In the genomic region with DNA sequence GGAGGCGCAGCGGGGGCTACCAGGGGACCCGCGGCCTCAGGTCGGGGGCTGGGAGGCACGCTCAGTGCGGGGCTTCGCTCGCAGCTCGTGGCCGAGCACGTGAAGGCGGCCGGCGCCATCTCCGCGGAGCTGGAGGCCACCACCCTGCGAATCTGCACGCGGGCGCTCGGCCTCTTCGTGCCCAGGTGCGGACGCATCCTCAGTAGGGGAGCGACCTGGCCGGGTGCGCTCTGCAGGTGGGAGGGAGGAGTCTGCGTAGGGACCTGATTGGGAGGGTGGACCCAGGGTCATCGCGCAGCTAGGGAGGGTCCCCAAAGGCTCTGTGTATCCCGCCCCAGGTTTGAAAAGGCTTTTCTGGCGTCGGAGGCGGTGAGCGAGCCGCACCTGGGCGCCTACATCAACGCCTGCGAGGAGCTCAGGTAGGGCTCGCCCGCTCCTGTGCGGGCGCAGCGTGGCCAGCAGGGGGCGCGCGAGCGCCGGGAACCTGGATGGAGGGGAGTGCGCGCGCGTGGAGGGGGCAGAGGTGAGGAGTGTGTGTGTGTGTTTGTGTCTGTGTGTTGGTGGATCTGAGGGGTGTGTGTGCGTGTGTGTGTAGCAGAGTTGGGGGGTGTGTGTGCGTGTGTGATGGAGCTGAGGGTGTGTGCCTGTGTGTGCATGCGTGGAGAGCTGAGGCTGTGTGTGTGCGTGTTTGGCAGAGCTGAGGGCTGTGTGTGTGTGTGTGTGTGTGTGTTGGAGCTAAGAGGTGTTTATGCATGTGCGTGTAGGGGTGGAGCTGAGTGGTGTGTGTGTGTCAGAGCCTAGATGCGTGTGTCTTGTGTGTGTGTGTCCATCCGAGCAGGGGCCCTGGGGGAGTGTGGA, we compare ENCODE assay signal across 9 cellular contexts. TPM values are rescaled to one million over a fixed set of nuclear protein-coding genes. Genes with fewer than 3 reads are reported as not detected.
A peak's percentile ranks its signal among the peaks of the same experiment; 100 is the strongest.
DNase-seq lines count a peak whose midpoint lies in the region; ATAC-seq and TF ChIP-seq lines count a peak whose summit lies in the region.
"Had no signal": no experiment of that assay in that cellular context is flagged by ENCODE, and none has a peak within 500 bp of the region (broad histone marks: within the 10 kb centered on the region; RNA-seq: fewer than 3 reads in every experiment).

No MANE protein-coding gene starts in this region.

- no peaks in the 10 kb centered on the region for H3K9me3 ChIP-seq in lower lobe of right lung

- H3K27ac ChIP-seq in coronary artery (no peak overlapping the region), lower lobe of right lung (no peak overlapping the region)

- H3K27me3 ChIP-seq in BJ (ENCODE audit: control insufficient read depth, insufficient read depth, low read length) (peaks cover 19% of the 10 kb centered on the region), lower lobe of right lung (ENCODE audit: low read depth) (peaks cover 47% of the 10 kb centered on the region)

- H3K4me3 ChIP-seq in BJ (ENCODE audit: low read depth, low read length) (no peak overlapping the region), coronary artery (peak overlapping the region; percentile 54), lower lobe of right lung (peak overlapping the region; percentile 16)

- POLR2A ChIA-PET in BJ (lab: Charles Lee): interaction anchor here (0.6 kb wide), 1 partner anchor 186 kb away, joined by 5 read pairs; no protein-coding TSS in a partner anchor

- peaks cover 31% of the 10 kb centered on the region for H3K4me1 ChIP-seq in lower lobe of right lung

- TF ChIP-seq CTCF in BJ (IDR thresholded peaks at IDR 0.05; ENCODE audit: insufficient read depth, low read depth, low read length): peak; percentile 99
- TF ChIP-seq CTCF in GM20000 (IDR thresholded peaks at IDR 0.05; ENCODE audit: extremely low read depth, missing control alignments): peak; percentile 98
- peak; percentile 96 for TF ChIP-seq CTCF in coronary artery (IDR thresholded peaks at IDR 0.05)
- TF ChIP-seq CTCF in lower lobe of right lung (IDR thresholded peaks at IDR 0.05): peak; percentile 87

- ATAC-seq in lower lobe of right lung: peak; percentile 89

- no peak for DNase-seq in BJ (ENCODE audit: low read depth)
- peak; percentile 91 for DNase-seq in GM20000 (ENCODE audit: low spot score)
- DNase-seq in NCI-H187 treated with DMSO at 0.1 percent for 48 hours (lab: John Stamatoyannopoulos, UW): peak; percentile 29
- peak; percentile 78 for DNase-seq in activated CD4-positive, alpha-beta T cell treated with anti-CD3 and anti-CD28 coated beads, Interleukin-2, amount 50 U/mL, for 1 hour
- no peak for DNase-seq in coronary artery (ENCODE audit: low spot score)
- DNase-seq in lower lobe of right lung: peak; percentile 80
- peak; percentile 45 to 64 for DNase-seq in stimulated activated CD8-positive, alpha-beta memory T cell treated with anti-CD3 and anti-CD28 coated beads, Interleukin-2, amount 100 ng/mL, for 1 hour (ENCODE audit: low read depth in 2 of 2)
- no peak for DNase-seq in amniotic stem cell (lab: John Stamatoyannopoulos, UW)

- CTCF ChIA-PET in BJ (lab: Yijun Ruan, JAX): interaction anchor here (0.6 to 9.9 kb wide), 64 partner anchors 8 to 491 kb away, joined by 3 to 315 read pairs (median 6); a partner anchor contains a TSS

- intact Hi-C loops in lower lobe of right lung (cut with DNase I): loop anchor here (10.0 kb wide), 1 partner anchor 190 kb away; no protein-coding TSS in a partner anchor

- H3K36me3 ChIP-seq in BJ (ENCODE audit: control insufficient read depth, insufficient read depth, low read length): no peaks in the 10 kb centered on the region
- no peaks in the 10 kb centered on the region for H3K36me3 ChIP-seq in lower lobe of right lung

RNA-seq across cellular contexts. Expression of a gene that starts 10.4 kb away (rescaled TPM):
- not detected in 2 replicates for polyA plus RNA-seq in BJ (2011; rRNA removed)
- not detected in 2 replicates for polyA minus RNA-seq in BJ (2011; rRNA and poly(A)+ RNA removed)
- total RNA-seq in lower lobe of right lung: 3.6 TPM
- total RNA-seq: temporal lobe had no signal

RNA-seq across cellular contexts. Expression of a gene that starts 18.4 kb away (rescaled TPM):
- 16.7 and 28.2 TPM in 2 replicates for polyA plus RNA-seq in BJ (2011; rRNA removed)
- 22.9 and 28.3 TPM in 2 replicates for polyA minus RNA-seq in BJ (2011; rRNA and poly(A)+ RNA removed)
- total RNA-seq in lower lobe of right lung: 254 TPM

RNA-seq across cellular contexts. Expression of a gene that starts 20.9 kb away (rescaled TPM):
- polyA plus RNA-seq in BJ (2011; rRNA removed): not detected in 2 replicates
- not detected in 2 replicates for polyA minus RNA-seq in BJ (2011; rRNA and poly(A)+ RNA removed)
- total RNA-seq in lower lobe of right lung: not detected
- total RNA-seq: temporal lobe had no signal

RNA-seq across cellular contexts. Expression of a gene that starts 47.5 kb away (rescaled TPM):
- polyA plus RNA-seq in BJ (2011; rRNA removed): 41.4 and 66.5 TPM in 2 replicates
- 80.0 and 110 TPM in 2 replicates for polyA minus RNA-seq in BJ (2011; rRNA and poly(A)+ RNA removed)
- total RNA-seq in lower lobe of right lung: 114 TPM

Comparison
In these comparisons a context has a peak if more than half of its experiments do, and no peak if none do; other contexts are left out.
1. DNase-seq: peak in GM20000 (single experiment), NCI-H187 treated with DMSO at 0.1 percent for 48 hours (single experiment), activated CD4-positive, alpha-beta T cell treated with anti-CD3 and anti-CD28 coated beads, Interleukin-2, amount 50 U/mL, for 1 hour (single experiment), lower lobe of right lung (single experiment) and stimulated activated CD8-positive, alpha-beta memory T cell treated with anti-CD3 and anti-CD28 coated beads, Interleukin-2, amount 100 ng/mL, for 1 hour (2 of 2); none in BJ (single experiment), coronary artery (single experiment) and amniotic stem cell (single experiment).
2. Peak in every context shown above with its lines, with median percentiles within 50 percentile points of each other: CTCF ChIP-seq.